ENCODE assay signal across 19 cellular contexts in the genomic region with DNA sequence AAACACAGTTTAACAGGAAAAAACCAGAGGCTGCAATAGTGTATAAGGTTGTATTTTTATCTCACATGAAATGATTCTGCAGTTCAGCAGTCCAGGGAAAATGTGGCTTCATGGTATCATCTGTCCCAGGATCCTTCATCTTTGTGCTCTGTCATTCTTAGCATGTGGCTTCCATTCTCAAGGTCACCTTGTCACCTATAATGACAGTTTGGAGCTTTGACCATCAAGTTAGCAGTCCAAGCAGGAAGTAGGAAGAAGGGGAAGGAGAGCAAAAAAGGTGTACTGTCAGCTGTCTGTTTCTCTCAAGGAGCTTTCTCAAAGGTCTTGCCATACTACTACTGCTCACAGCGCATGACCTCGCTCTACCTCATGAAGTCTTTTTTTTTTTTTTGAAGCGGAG. TPM values are rescaled to one million over a fixed set of nuclear protein-coding genes. Genes with fewer than 3 reads are reported as not detected.
DNase-seq lines count a peak whose midpoint lies in the region; ATAC-seq and TF ChIP-seq lines count a peak whose summit lies in the region.
"Had no signal": no experiment of that assay in that cellular context is flagged by ENCODE, and none has a peak within 500 bp of the region (broad histone marks: within the 10 kb centered on the region; RNA-seq: fewer than 3 reads in every experiment).

No MANE protein-coding gene starts in this region.

- H3K4me3 Mint-ChIP-seq in stimulated activated naive CD8-positive, alpha-beta T cell treated with anti-CD3 and anti-CD28 coated beads, Interleukin-15, Interleukin-2, amounts not matched to agents 100 ng/mL and 50 ng/mL, for 24 hours = no peak overlapping the region
- no peak overlapping the region for H3K4me3 Mint-ChIP-seq in stimulated activated naive CD8-positive, alpha-beta T cell treated with anti-CD3 and anti-CD28 coated beads, Interleukin-15, amount 100 ng/mL, for 72 hours
- H3K4me3 Mint-ChIP-seq in mesothelial cell of epicardium = no peak overlapping the region
- H3K4me3 Mint-ChIP-seq: activated B cell treated with CpG ODN at 0.5 μM for 24 hours, GM23338 had no signal

- TF ChIP-seq CTCF in mesothelial cell of epicardium (IDR thresholded peaks at IDR 0.05; ENCODE audit: unreplicated experiment) = no peak

- ATAC-seq in stimulated activated naive CD8-positive, alpha-beta T cell treated with anti-CD3 and anti-CD28 coated beads, Interleukin-15, amount 100 ng/mL, for 72 hours = no peak
- ATAC-seq in activated naive CD4-positive, alpha-beta T cell treated with anti-CD3 and anti-CD28 coated beads, Interleukin-2, amount 50 U/mL, for 72 hours = no peak
- ATAC-seq: GM23338, left ventricle myocardium superior, right cardiac atrium had no signal

- H3K9me3 Mint-ChIP-seq in stimulated activated naive CD8-positive, alpha-beta T cell treated with anti-CD3 and anti-CD28 coated beads, Interleukin-15, Interleukin-2, amounts not matched to agents 100 ng/mL and 50 ng/mL, for 24 hours = no peaks in the 10 kb centered on the region
- no peaks in the 10 kb centered on the region for H3K9me3 Mint-ChIP-seq in stimulated activated naive CD8-positive, alpha-beta T cell treated with anti-CD3 and anti-CD28 coated beads, Interleukin-15, amount 100 ng/mL, for 72 hours
- no peaks in the 10 kb centered on the region for H3K9me3 Mint-ChIP-seq in activated naive CD4-positive, alpha-beta T cell treated with anti-CD3 and anti-CD28 coated beads, Interleukin-2, amount 50 U/mL, for 72 hours
- H3K9me3 Mint-ChIP-seq in mesothelial cell of epicardium = no peaks in the 10 kb centered on the region
- H3K9me3 Mint-ChIP-seq: activated B cell treated with CpG ODN at 0.5 μM for 24 hours, GM23338 had no signal

- peak overlapping the region; percentile 15 for H3K27ac Mint-ChIP-seq in stimulated activated naive CD8-positive, alpha-beta T cell treated with anti-CD3 and anti-CD28 coated beads, Interleukin-15, Interleukin-2, amounts not matched to agents 100 ng/mL and 50 ng/mL, for 24 hours
- peak overlapping the region in 1 of 2 donors; percentile 43 for H3K27ac Mint-ChIP-seq in stimulated activated naive CD8-positive, alpha-beta T cell treated with anti-CD3 and anti-CD28 coated beads, Interleukin-15, amount 100 ng/mL, for 72 hours
- peak overlapping the region; percentile 10 to 70 for H3K27ac Mint-ChIP-seq in activated naive CD4-positive, alpha-beta T cell treated with anti-CD3 and anti-CD28 coated beads, Interleukin-2, amount 50 U/mL, for 72 hours
- H3K27ac Mint-ChIP-seq in mesothelial cell of epicardium = peak overlapping the region; percentile 2
- H3K27ac Mint-ChIP-seq: activated B cell treated with CpG ODN at 0.5 μM for 24 hours, GM23338 had no signal

- peaks cover 60% of the 10 kb centered on the region for H3K36me3 Mint-ChIP-seq in stimulated activated naive CD8-positive, alpha-beta T cell treated with anti-CD3 and anti-CD28 coated beads, Interleukin-15, Interleukin-2, amounts not matched to agents 100 ng/mL and 50 ng/mL, for 24 hours (ENCODE audit: low read depth)
- H3K36me3 Mint-ChIP-seq in activated naive CD4-positive, alpha-beta T cell treated with anti-CD3 and anti-CD28 coated beads, Interleukin-2, amount 50 U/mL, for 72 hours = peaks cover 15 to 24% of the 10 kb centered on the region in 2 donors
- peaks cover 43% of the 10 kb centered on the region for H3K36me3 Mint-ChIP-seq in mesothelial cell of epicardium

- H3K4me1 Mint-ChIP-seq in stimulated activated naive CD8-positive, alpha-beta T cell treated with anti-CD3 and anti-CD28 coated beads, Interleukin-15, Interleukin-2, amounts not matched to agents 100 ng/mL and 50 ng/mL, for 24 hours (ENCODE audit: low read depth) = peaks cover 6% of the 10 kb centered on the region
- peaks cover 13% of the 10 kb centered on the region for H3K4me1 Mint-ChIP-seq in stimulated activated naive CD8-positive, alpha-beta T cell treated with anti-CD3 and anti-CD28 coated beads, Interleukin-15, amount 100 ng/mL, for 72 hours
- H3K4me1 Mint-ChIP-seq in mesothelial cell of epicardium = peaks cover 4% of the 10 kb centered on the region
- H3K4me1 Mint-ChIP-seq: GM23338 had no signal

- no peak for DNase-seq in stimulated activated naive CD8-positive, alpha-beta T cell treated with anti-CD3 and anti-CD28 coated beads, Interleukin-15, amount 100 ng/mL, for 72 hours
- DNase-seq in activated naive CD4-positive, alpha-beta T cell treated with anti-CD3 and anti-CD28 coated beads, Interleukin-2, amount 50 U/mL, for 72 hours (ENCODE audit: low spot score in 2 of 2) = no peak
- DNase-seq in mesothelial cell of epicardium (ENCODE audit: low spot score in 2 of 2, unreplicated experiment in 2 of 2) (no peak), NCI-H748 treated with DMSO at 0.1 percent for 48 hours (lab: John Stamatoyannopoulos, UW) (no peak), AG08395 (ENCODE audit: low spot score) (no peak), activated gamma-delta T cell treated with Interleukin-2 at 50 U/mL for 16 hours (no peak), NAMALWA (ENCODE audit: low spot score) (no peak)
- DNase-seq: activated B cell treated with CpG ODN at 0.5 μM for 24 hours; Calu3; effector CD8-positive, alpha-beta T cell; glutamatergic neuron; IMR-90; left ventricle myocardium superior; NCI-H2029; NCI-H526; right cardiac atrium; Right ventricle myocardium superior had no signal

- H3K27me3 Mint-ChIP-seq in stimulated activated naive CD8-positive, alpha-beta T cell treated with anti-CD3 and anti-CD28 coated beads, Interleukin-15, Interleukin-2, amounts not matched to agents 100 ng/mL and 50 ng/mL, for 24 hours = no peaks in the 10 kb centered on the region
- no peaks in the 10 kb centered on the region for H3K27me3 Mint-ChIP-seq in stimulated activated naive CD8-positive, alpha-beta T cell treated with anti-CD3 and anti-CD28 coated beads, Interleukin-15, amount 100 ng/mL, for 72 hours
- no peaks in the 10 kb centered on the region for H3K27me3 Mint-ChIP-seq in mesothelial cell of epicardium (ENCODE audit: low read depth)
- H3K27me3 Mint-ChIP-seq: activated B cell treated with CpG ODN at 0.5 μM for 24 hours had no signal

RNA-seq across cellular contexts. Expression of a gene that starts 58.6 kb away (rescaled TPM):
- total RNA-seq in activated naive CD4-positive, alpha-beta T cell treated with anti-CD3 and anti-CD28 coated beads, Interleukin-2, amount 50 U/mL, for 72 hours = 10 to 100 TPM; 41.8 to 58.1 TPM
- total RNA-seq in mesothelial cell of epicardium = 52.9 to 57.1 TPM (median 56.6 TPM) in 3 replicates
